In the genomic region with DNA sequence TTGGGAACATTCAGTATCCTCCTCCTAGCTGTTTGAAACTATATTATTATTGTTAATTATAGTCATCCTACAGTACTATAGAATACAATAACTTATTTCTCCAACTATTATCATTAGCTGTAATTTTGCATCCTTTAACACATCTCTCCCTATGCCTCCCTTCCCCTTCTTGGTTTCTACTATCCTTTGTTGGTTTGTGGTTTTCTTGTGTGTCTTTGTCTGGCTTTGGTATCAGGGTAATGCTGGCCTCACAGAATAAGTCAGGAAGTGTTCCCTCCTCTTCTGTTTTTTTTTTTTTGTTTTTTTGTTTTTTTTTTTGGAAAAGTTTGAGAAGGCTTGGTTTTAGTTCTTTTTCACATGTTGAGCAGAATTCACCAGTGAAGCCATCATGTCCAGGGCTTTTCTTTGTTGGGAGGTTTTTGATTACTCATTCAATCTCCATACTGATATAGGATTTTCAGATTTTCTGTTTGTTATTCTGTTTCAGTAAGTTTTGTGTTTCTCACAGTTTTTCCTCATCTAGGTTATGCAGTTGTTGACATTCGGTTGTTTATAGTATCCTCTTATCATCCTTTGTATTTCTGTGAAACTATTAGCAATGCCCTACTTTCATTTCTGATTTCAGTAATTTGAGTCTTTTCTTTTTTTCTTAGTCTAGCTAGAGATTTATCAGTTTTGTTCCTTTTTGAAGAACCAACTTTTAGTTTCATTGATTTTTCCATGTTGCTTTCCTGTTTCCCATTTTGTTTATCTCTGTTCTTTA, we compare ENCODE assay signal across 15 cellular contexts. TPM values are rescaled to one million over a fixed set of nuclear protein-coding genes. Genes with fewer than 3 reads are reported as not detected.
DNase-seq lines count a peak whose midpoint lies in the region; ATAC-seq and TF ChIP-seq lines count a peak whose summit lies in the region.
"Had no signal": no experiment of that assay in that cellular context is flagged by ENCODE, and none has a peak within 500 bp of the region (broad histone marks: within the 10 kb centered on the region; RNA-seq: fewer than 3 reads in every experiment).

No MANE protein-coding gene starts in this region.

- H3K27ac Mint-ChIP-seq in activated CD8-positive, alpha-beta T cell treated with anti-CD3 and anti-CD28 coated beads for 36 hours = peak overlapping the region; percentile 75
- H3K27ac Mint-ChIP-seq in activated CD8-positive, alpha-beta T cell treated with anti-CD3 and anti-CD28 coated beads, Interleukin-2, amount 10 ng/mL, durations not matched to agents 7 days and 5 days = no peak overlapping the region
- H3K27ac Mint-ChIP-seq in activated T-helper 17 cell treated with anti-CD3 and anti-CD28 coated beads, Interleukin-2, amount 50 U/mL, for 72 hours = peak overlapping the region; percentile 91
- peak overlapping the region in 3 of 9 donors; percentile 3 to 84 (median 80) for H3K27ac Mint-ChIP-seq in naive thymus-derived CD4-positive, alpha-beta T cell
- H3K27ac Mint-ChIP-seq: IgD-negative memory B cell had no signal

- peaks cover 86% of the 10 kb centered on the region for H3K79me2 ChIP-seq in Loucy (ENCODE audit: insufficient read depth, low read length)

- no peaks in the 10 kb centered on the region for H3K36me3 ChIP-seq in Loucy (ENCODE audit: insufficient read depth, low read length)
- no peaks in the 10 kb centered on the region for H3K36me3 ChIP-seq in naive thymus-derived CD4-positive, alpha-beta T cell (ENCODE audit: control insufficient read depth in 2 of 3, insufficient read depth in 3 of 3, low read length in 3 of 3)
- H3K36me3 ChIP-seq: transverse colon had no signal

- DNase-seq in activated CD8-positive, alpha-beta T cell treated with anti-CD3 and anti-CD28 coated beads for 36 hours = no peak
- DNase-seq in activated CD8-positive, alpha-beta T cell treated with anti-CD3 and anti-CD28 coated beads, Interleukin-2, amount 10 ng/mL, durations not matched to agents 7 days and 5 days = no peak
- DNase-seq in naive thymus-derived CD4-positive, alpha-beta T cell = no peak
- DNase-seq in RKO (ENCODE audit: low spot score) (no peak), NCI-H526 treated with DMSO at 0.1 percent for 48 hours (lab: John Stamatoyannopoulos, UW) (no peak), SW 1271 (lab: John Stamatoyannopoulos, UW) (no peak)
- DNase-seq: DMS 273 treated with DMSO at 0.1 percent for 48 hours, mucosa of descending colon, NCI-H1930, Right ventricle myocardium superior, transverse colon, WERI-Rb-1 had no signal

- no peak overlapping the region for H3K27ac ChIP-seq in naive thymus-derived CD4-positive, alpha-beta T cell (ENCODE audit: low read depth, low read length)
- H3K27ac ChIP-seq: transverse colon, WERI-Rb-1 had no signal

- H3K4me3 ChIP-seq in Loucy (ENCODE audit: low read length, poor library complexity, severe bottlenecking) = peak overlapping the region; percentile 24
- H3K4me3 ChIP-seq in naive thymus-derived CD4-positive, alpha-beta T cell (ENCODE audit: low read length) = no peak overlapping the region
- H3K4me3 ChIP-seq: mucosa of descending colon, transverse colon had no signal

- no peaks in the 10 kb centered on the region for H3F3A ChIP-seq in Loucy (ENCODE audit: low read depth)

- H3K4me1 Mint-ChIP-seq in activated CD8-positive, alpha-beta T cell treated with anti-CD3 and anti-CD28 coated beads for 36 hours (ENCODE audit: low read depth) = peaks cover 74% of the 10 kb centered on the region
- H3K4me1 Mint-ChIP-seq in activated CD8-positive, alpha-beta T cell treated with anti-CD3 and anti-CD28 coated beads, Interleukin-2, amount 10 ng/mL, durations not matched to agents 7 days and 5 days (ENCODE audit: low read depth) = peaks cover 72% of the 10 kb centered on the region
- H3K4me1 Mint-ChIP-seq in activated T-helper 17 cell treated with anti-CD3 and anti-CD28 coated beads, Interleukin-2, amount 50 U/mL, for 72 hours = peaks cover 72% of the 10 kb centered on the region
- H3K4me1 Mint-ChIP-seq in naive thymus-derived CD4-positive, alpha-beta T cell = peaks cover 63 to 93% (median 84%) of the 10 kb centered on the region in 7 donors

- peaks cover 38% of the 10 kb centered on the region for H3K4me1 ChIP-seq in Loucy (ENCODE audit: insufficient read depth, low read length, poor library complexity, severe bottlenecking)
- peaks cover 30 to 31% of the 10 kb centered on the region in 2 donors for H3K4me1 ChIP-seq in naive thymus-derived CD4-positive, alpha-beta T cell (ENCODE audit: control insufficient read depth in 2 of 2, insufficient read depth in 2 of 2, low read length in 2 of 2)

- H3K27me3 ChIP-seq in Loucy (ENCODE audit: insufficient read depth, low read length, poor library complexity, severe bottlenecking) = no peaks in the 10 kb centered on the region
- no peaks in the 10 kb centered on the region for H3K27me3 ChIP-seq in naive thymus-derived CD4-positive, alpha-beta T cell (ENCODE audit: control insufficient read depth in 2 of 2, insufficient read depth in 2 of 2, low read length in 2 of 2)
- H3K27me3 ChIP-seq: transverse colon had no signal

- no peaks in the 10 kb centered on the region for H3K27me3 Mint-ChIP-seq in activated CD8-positive, alpha-beta T cell treated with anti-CD3 and anti-CD28 coated beads for 36 hours
- H3K27me3 Mint-ChIP-seq in activated CD8-positive, alpha-beta T cell treated with anti-CD3 and anti-CD28 coated beads, Interleukin-2, amount 10 ng/mL, durations not matched to agents 7 days and 5 days (ENCODE audit: low read depth) = no peaks in the 10 kb centered on the region
- no peaks in the 10 kb centered on the region for H3K27me3 Mint-ChIP-seq in activated T-helper 17 cell treated with anti-CD3 and anti-CD28 coated beads, Interleukin-2, amount 50 U/mL, for 72 hours
- H3K27me3 Mint-ChIP-seq in naive thymus-derived CD4-positive, alpha-beta T cell = no peaks in the 10 kb centered on the region
- H3K27me3 Mint-ChIP-seq: IgD-negative memory B cell had no signal

- TF ChIP-seq CTCF in activated CD8-positive, alpha-beta T cell treated with anti-CD3 and anti-CD28 coated beads for 36 hours (IDR thresholded peaks at IDR 0.05) = no peak
- no peak for TF ChIP-seq CTCF in Loucy (conservative IDR thresholded peaks at IDR 0.05; ENCODE audit: low read length)

- no peak overlapping the region for H3K4me3 Mint-ChIP-seq in activated CD8-positive, alpha-beta T cell treated with anti-CD3 and anti-CD28 coated beads for 36 hours
- no peak overlapping the region for H3K4me3 Mint-ChIP-seq in activated CD8-positive, alpha-beta T cell treated with anti-CD3 and anti-CD28 coated beads, Interleukin-2, amount 10 ng/mL, durations not matched to agents 7 days and 5 days
- H3K4me3 Mint-ChIP-seq in activated T-helper 17 cell treated with anti-CD3 and anti-CD28 coated beads, Interleukin-2, amount 50 U/mL, for 72 hours = peak overlapping the region; percentile 75
- H3K4me3 Mint-ChIP-seq in naive thymus-derived CD4-positive, alpha-beta T cell = peak overlapping the region; percentile 17 to 66 (median 58)

- H4K20me1 ChIP-seq in Loucy (ENCODE audit: insufficient read depth, low read length, poor library complexity, severe bottlenecking) = peaks cover 42% of the 10 kb centered on the region

- H3K4me2 ChIP-seq in Loucy (ENCODE audit: low read depth, low read length, poor library complexity, severe bottlenecking) = peak overlapping the region; percentile 66

- POLR2A ChIA-PET in activated CD8-positive, alpha-beta T cell treated with anti-CD3 and anti-CD28 coated beads for 36 hours (lab: Charles Lee) = no interaction called here
- POLR2A ChIA-PET in activated CD8-positive, alpha-beta T cell treated with anti-CD3 and anti-CD28 coated beads, Interleukin-2, amount 10 ng/mL, durations not matched to agents 7 days and 5 days (lab: Charles Lee) = no interaction called here
- POLR2A ChIA-PET in naive thymus-derived CD4-positive, alpha-beta T cell (lab: Charles Lee) = interaction anchor here (0.6 to 1.1 kb wide), 3 partner anchors 20 to 933 kb away, joined by 3 read pairs; partner anchors contain the start of gene RPA3

- intact Hi-C loops in activated CD8-positive, alpha-beta T cell treated with anti-CD3 and anti-CD28 coated beads for 36 hours (cut with micrococcal nuclease) = no loop called here
- intact Hi-C loops in naive thymus-derived CD4-positive, alpha-beta T cell (cut with micrococcal nuclease) = loop anchor here (1.0 to 5.0 kb wide), 3 partner anchors 15 to 53 kb away; no protein-coding TSS in a partner anchor

- CTCF ChIA-PET in activated CD8-positive, alpha-beta T cell treated with anti-CD3 and anti-CD28 coated beads for 36 hours (lab: Charles Lee) = no interaction called here
- CTCF ChIA-PET in activated CD8-positive, alpha-beta T cell treated with anti-CD3 and anti-CD28 coated beads, Interleukin-2, amount 10 ng/mL, durations not matched to agents 7 days and 5 days (lab: Charles Lee) = no interaction called here
- CTCF ChIA-PET in naive thymus-derived CD4-positive, alpha-beta T cell (lab: Charles Lee) = interaction anchor here (1.1 kb wide), 1 partner anchor 20 kb away, joined by 3 read pairs; no protein-coding TSS in a partner anchor

- H3K9me3 ChIP-seq in Loucy (ENCODE audit: insufficient read depth, low read depth, low read length) = no peaks in the 10 kb centered on the region
- no peaks in the 10 kb centered on the region for H3K9me3 ChIP-seq in naive thymus-derived CD4-positive, alpha-beta T cell (ENCODE audit: control insufficient read depth in 2 of 3, low read length in 3 of 3)

- H3K9me2 ChIP-seq in Loucy (replicated peaks; ENCODE audit: low read depth, low read length) = no peaks in the 10 kb centered on the region

- H2AFZ ChIP-seq in Loucy (ENCODE audit: low read length) = no peak overlapping the region

- H3K36me3 Mint-ChIP-seq in activated CD8-positive, alpha-beta T cell treated with anti-CD3 and anti-CD28 coated beads for 36 hours (ENCODE audit: low read depth) = peaks cover 25% of the 10 kb centered on the region
- H3K36me3 Mint-ChIP-seq in activated CD8-positive, alpha-beta T cell treated with anti-CD3 and anti-CD28 coated beads, Interleukin-2, amount 10 ng/mL, durations not matched to agents 7 days and 5 days (ENCODE audit: low read depth) = peaks cover 24% of the 10 kb centered on the region
- H3K36me3 Mint-ChIP-seq in activated T-helper 17 cell treated with anti-CD3 and anti-CD28 coated beads, Interleukin-2, amount 50 U/mL, for 72 hours (ENCODE audit: low read depth) = peaks cover 11% of the 10 kb centered on the region
- H3K36me3 Mint-ChIP-seq in naive thymus-derived CD4-positive, alpha-beta T cell = peaks cover 4 to 32% (median 17%) of the 10 kb centered on the region in 5 donors
- H3K36me3 Mint-ChIP-seq: IgD-negative memory B cell had no signal

- H3K9me3 Mint-ChIP-seq in activated CD8-positive, alpha-beta T cell treated with anti-CD3 and anti-CD28 coated beads for 36 hours = peaks cover 6% of the 10 kb centered on the region
- H3K9me3 Mint-ChIP-seq in activated CD8-positive, alpha-beta T cell treated with anti-CD3 and anti-CD28 coated beads, Interleukin-2, amount 10 ng/mL, durations not matched to agents 7 days and 5 days (ENCODE audit: insufficient read depth) = peaks cover 6% of the 10 kb centered on the region
- no peaks in the 10 kb centered on the region for H3K9me3 Mint-ChIP-seq in activated T-helper 17 cell treated with anti-CD3 and anti-CD28 coated beads, Interleukin-2, amount 50 U/mL, for 72 hours
- H3K9me3 Mint-ChIP-seq in naive thymus-derived CD4-positive, alpha-beta T cell = peaks cover 1 to 25% (median 10%) of the 10 kb centered on the region in 11 donors

- H3K9ac ChIP-seq in Loucy (ENCODE audit: low read depth, low read length, poor library complexity, severe bottlenecking) = no peak overlapping the region

- ATAC-seq in activated CD8-positive, alpha-beta T cell treated with anti-CD3 and anti-CD28 coated beads for 36 hours = no peak
- no peak for ATAC-seq in activated CD8-positive, alpha-beta T cell treated with anti-CD3 and anti-CD28 coated beads, Interleukin-2, amount 10 ng/mL, durations not matched to agents 7 days and 5 days
- peak; percentile 68 for ATAC-seq in activated T-helper 17 cell treated with anti-CD3 and anti-CD28 coated beads, Interleukin-2, amount 50 U/mL, for 72 hours (replicated peaks)
- peak; percentile 46 for ATAC-seq in naive thymus-derived CD4-positive, alpha-beta T cell
- ATAC-seq: mucosa of descending colon had no signal

RNA-seq across cellular contexts. Expression of gene C1GALT1, which starts 21.6 kb away (rescaled TPM):
- 10 to 100 TPM; 39.0 to 39.5 TPM for total RNA-seq in activated CD8-positive, alpha-beta T cell treated with anti-CD3 and anti-CD28 coated beads for 36 hours
- 10 to 100 TPM; 47.4 to 50.7 TPM for total RNA-seq in activated CD8-positive, alpha-beta T cell treated with anti-CD3 and anti-CD28 coated beads, Interleukin-2, amount 10 ng/mL, durations not matched to agents 7 days and 5 days
- total RNA-seq in activated T-helper 17 cell treated with anti-CD3 and anti-CD28 coated beads, Interleukin-2, amount 50 U/mL, for 72 hours = 10 to 100 TPM; 40.9 to 47.2 TPM
- 10 to 100 TPM; 51.4 to 60.1 (median 55.6) TPM for total RNA-seq in naive thymus-derived CD4-positive, alpha-beta T cell
- 10 to 100 TPM; 47.9 to 54.5 TPM for polyA plus RNA-seq in naive thymus-derived CD4-positive, alpha-beta T cell

Comparison
In these comparisons a context has a peak if more than half of its experiments do, and no peak if none do; other contexts are left out.
1. ATAC-seq: peak in activated T-helper 17 cell treated with anti-CD3 and anti-CD28 coated beads, Interleukin-2, amount 50 U/mL, for 72 hours (single experiment) and naive thymus-derived CD4-positive, alpha-beta T cell (single experiment); none in activated CD8-positive, alpha-beta T cell treated with anti-CD3 and anti-CD28 coated beads for 36 hours (single experiment) and activated CD8-positive, alpha-beta T cell treated with anti-CD3 and anti-CD28 coated beads, Interleukin-2, amount 10 ng/mL, durations not matched to agents 7 days and 5 days (single experiment).
2. H3K4me3 Mint-ChIP-seq: peak in activated T-helper 17 cell treated with anti-CD3 and anti-CD28 coated beads, Interleukin-2, amount 50 U/mL, for 72 hours (single experiment) and naive thymus-derived CD4-positive, alpha-beta T cell (10 of 10); none in activated CD8-positive, alpha-beta T cell treated with anti-CD3 and anti-CD28 coated beads for 36 hours (single experiment) and activated CD8-positive, alpha-beta T cell treated with anti-CD3 and anti-CD28 coated beads, Interleukin-2, amount 10 ng/mL, durations not matched to agents 7 days and 5 days (single experiment).